In the genomic region with DNA sequence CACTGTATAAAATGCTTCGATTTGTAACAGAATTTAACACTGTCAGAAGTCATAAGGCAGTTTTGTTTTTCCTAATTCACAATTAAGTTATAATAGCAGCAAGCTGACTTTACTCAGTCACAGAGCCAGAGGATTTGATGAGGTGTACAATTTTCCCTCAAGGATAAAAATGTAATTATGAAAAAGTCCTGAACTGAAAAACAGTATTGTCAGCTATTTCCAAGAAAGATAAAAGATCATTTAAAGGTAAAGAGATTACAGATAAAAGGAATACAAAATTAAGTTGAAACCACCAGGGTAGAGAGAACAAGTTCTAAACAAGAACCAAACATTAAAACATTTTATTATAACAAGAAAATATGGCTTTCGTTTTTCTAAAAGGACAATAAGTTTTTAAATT, we compare ENCODE assay signal across 15 cellular contexts.
DNase-seq lines count a peak whose midpoint lies in the region; ATAC-seq, FAIRE-seq and TF ChIP-seq lines count a peak whose summit lies in the region.
"Had no signal": no experiment of that assay in that cellular context is flagged by ENCODE, and none has a peak within 500 bp of the region (broad histone marks: within the 10 kb centered on the region; RNA-seq: fewer than 3 reads in every experiment).

No MANE protein-coding gene starts in this region.

- intact Hi-C loops in MCF 10A (cut with micrococcal nuclease) (loop anchor here (1.0 kb wide), 1 partner anchor 115 kb away; no protein-coding TSS in a partner anchor), mammary epithelial cell (cut with micrococcal nuclease) (no loop called here), Right ventricle myocardium inferior (cut with DNase I) (no loop called here)

- no peak overlapping the region for H3K14ac ChIP-seq in mesenchymal stem cell (ENCODE audit: low read length in 2 of 2)

- no peak overlapping the region for H3K4ac ChIP-seq in mesenchymal stem cell (ENCODE audit: low read depth in 1 of 2, low read length in 2 of 2)

- H2BK5ac ChIP-seq in mesenchymal stem cell (ENCODE audit: low read depth, low read length, poor library complexity, severe bottlenecking): no peak overlapping the region

- H3K27ac ChIP-seq in mammary epithelial cell (ENCODE audit: insufficient read depth, low read depth, low read length): no peak overlapping the region
- peak overlapping the region; percentile 56 for H3K27ac ChIP-seq in astrocyte (ENCODE audit: low read depth, low read length)
- H3K27ac ChIP-seq in mesenchymal stem cell (ENCODE audit: low read length, poor library complexity, severe bottlenecking): no peak overlapping the region
- H3K27ac ChIP-seq: 22Rv1; BLaER1 treated with 17β-estradiol and CSF1 and Interleukin-3, amounts not matched to agents 10 nM and 100 nM had no signal

- H3K36me3 Mint-ChIP-seq in MCF 10A (ENCODE audit: insufficient read depth, unreplicated experiment) (no peaks in the 10 kb centered on the region), astrocyte (ENCODE audit: low read depth, unreplicated experiment) (no peaks in the 10 kb centered on the region)
- H3K36me3 Mint-ChIP-seq: CD4-positive, CD25-positive, alpha-beta regulatory T cell had no signal

- DNase-seq in MCF 10A (ENCODE audit: unreplicated experiment) (no peak), mammary epithelial cell (no peak), astrocyte (ENCODE audit: low read depth) (no peak), mesenchymal stem cell (no peak), GM13977 (ENCODE audit: low spot score) (no peak), Right ventricle myocardium inferior (ENCODE audit: missing footprints) (no peak), NCI-H1048 (lab: John Stamatoyannopoulos, UW) (no peak)
- DNase-seq: ACHN; CD4-positive, CD25-positive, alpha-beta regulatory T cell; DMS53; GF-D8; H7 had no signal

- no peak for ATAC-seq in Right ventricle myocardium inferior
- ATAC-seq: GM23338 had no signal

- H3K9ac ChIP-seq in mammary epithelial cell (ENCODE audit: insufficient read depth, low read length) (no peak overlapping the region), astrocyte (ENCODE audit: low read length) (peak overlapping the region; percentile 53), mesenchymal stem cell (ENCODE audit: low read length) (peak overlapping the region; percentile 75)
- H3K9ac ChIP-seq: BLaER1 treated with 17β-estradiol and CSF1 and Interleukin-3, amounts not matched to agents 10 nM and 100 nM had no signal

- no peak for FAIRE-seq in astrocyte (lab: Jason Lieb, UNC)

- no peaks in the 10 kb centered on the region for H3K27me3 ChIP-seq in mammary epithelial cell (ENCODE audit: insufficient read depth, low read length)
- H3K27me3 ChIP-seq in astrocyte (ENCODE audit: insufficient read depth, low read length): no peaks in the 10 kb centered on the region
- no peaks in the 10 kb centered on the region for H3K27me3 ChIP-seq in mesenchymal stem cell (ENCODE audit: control insufficient read depth in 1 of 2, insufficient read depth in 1 of 2, low read length in 2 of 2)
- H3K27me3 ChIP-seq: BLaER1 treated with 17β-estradiol and CSF1 and Interleukin-3, amounts not matched to agents 10 nM and 100 nM had no signal

- no peak overlapping the region for H2BK15ac ChIP-seq in mesenchymal stem cell (ENCODE audit: low read depth, poor library complexity, severe bottlenecking)

- no peak overlapping the region for H3K18ac ChIP-seq in mesenchymal stem cell (ENCODE audit: low read depth in 1 of 2, low read length in 2 of 2)

- no peak overlapping the region for H4K91ac ChIP-seq in mesenchymal stem cell (ENCODE audit: low read length)

- H3K4me1 Mint-ChIP-seq in MCF 10A (ENCODE audit: insufficient read depth, unreplicated experiment) (peaks cover 14% of the 10 kb centered on the region), astrocyte (ENCODE audit: low read depth, unreplicated experiment) (peaks cover 14% of the 10 kb centered on the region)
- H3K4me1 Mint-ChIP-seq: CD4-positive, CD25-positive, alpha-beta regulatory T cell; GM23338 had no signal

- H3K4me3 Mint-ChIP-seq in MCF 10A (ENCODE audit: unreplicated experiment): no peak overlapping the region
- no peak overlapping the region for H3K4me3 Mint-ChIP-seq in astrocyte (ENCODE audit: unreplicated experiment)
- H3K4me3 Mint-ChIP-seq: CD4-positive, CD25-positive, alpha-beta regulatory T cell; GM23338 had no signal

- in situ Hi-C loops in mammary epithelial cell (cut with MboI; ENCODE audit: low sequenced_read_pairs in 2 of 2): no loop called here
- in situ Hi-C loops in GM13977 (cut with MboI; ENCODE audit: low pct_unique_long_range_greater_than_20kb, low sequenced_read_pairs, unreplicated experiment): no loop called here

- H2AFZ ChIP-seq in mammary epithelial cell (ENCODE audit: low read depth, low read length) (no peak overlapping the region), astrocyte (ENCODE audit: low read depth, low read length) (no peak overlapping the region), mesenchymal stem cell (ENCODE audit: low read depth, low read length) (no peak overlapping the region)
- H2AFZ ChIP-seq: GM23338 had no signal

- dilution Hi-C loops in mammary epithelial cell (cut with HindIII; ENCODE audit: low sequenced_read_pairs): no loop called here

- no peak overlapping the region for H2BK120ac ChIP-seq in mesenchymal stem cell (ENCODE audit: low read depth, low read length)

- H3K4me3 ChIP-seq in mammary epithelial cell (replicated peaks in 1 of 3; ENCODE audit: insufficient read depth in 1 of 3, low read depth in 2 of 3, low read length in 3 of 3): no peak overlapping the region
- H3K4me3 ChIP-seq in astrocyte (ENCODE audit: insufficient read depth, low read depth, low read length): no peak overlapping the region
- H3K4me3 ChIP-seq in mesenchymal stem cell (ENCODE audit: insufficient read depth in 1 of 2, low read depth in 1 of 2, low read length in 2 of 2): no peak overlapping the region
- H3K4me3 ChIP-seq: BLaER1 treated with 17β-estradiol and CSF1 and Interleukin-3, amounts not matched to agents 10 nM and 100 nM; GM23338 had no signal

- H3K79me2 ChIP-seq in mammary epithelial cell (ENCODE audit: insufficient read depth, low read length): no peaks in the 10 kb centered on the region
- no peaks in the 10 kb centered on the region for H3K79me2 ChIP-seq in astrocyte (ENCODE audit: insufficient read depth, low read length)

- no peak overlapping the region for H2BK12ac ChIP-seq in mesenchymal stem cell (ENCODE audit: low read length in 2 of 2)

- peak overlapping the region; percentile 94 for H3K27ac Mint-ChIP-seq in MCF 10A (ENCODE audit: low read depth, unreplicated experiment)
- H3K27ac Mint-ChIP-seq in astrocyte (ENCODE audit: unreplicated experiment): no peak overlapping the region
- H3K27ac Mint-ChIP-seq: CD4-positive, CD25-positive, alpha-beta regulatory T cell; GM23338 had no signal

- H3K23ac ChIP-seq in mesenchymal stem cell (ENCODE audit: low read length in 2 of 2): no peak overlapping the region

- no peaks in the 10 kb centered on the region for H3K4me1 ChIP-seq in mammary epithelial cell (ENCODE audit: insufficient read depth, low read length)
- H3K4me1 ChIP-seq in astrocyte (ENCODE audit: insufficient read depth, low read length): no peaks in the 10 kb centered on the region
- H3K4me1 ChIP-seq in mesenchymal stem cell (ENCODE audit: control insufficient read depth, insufficient read depth, low read depth, low read length): peaks cover 2% of the 10 kb centered on the region
- H3K4me1 ChIP-seq: BLaER1 treated with 17β-estradiol and CSF1 and Interleukin-3, amounts not matched to agents 10 nM and 100 nM had no signal

- POLR2A ChIA-PET in MCF 10A (lab: Yijun Ruan, JAX): interaction anchor here (0.6 kb wide), 1 partner anchor 312 kb away, joined by 3 read pairs; no protein-coding TSS in a partner anchor

- H3K36me3 ChIP-seq in mammary epithelial cell (ENCODE audit: insufficient read depth, low read length) (no peaks in the 10 kb centered on the region), astrocyte (ENCODE audit: insufficient read depth, low read length) (no peaks in the 10 kb centered on the region), mesenchymal stem cell (ENCODE audit: control insufficient read depth in 1 of 2, insufficient read depth in 2 of 2, low read depth in 1 of 2, low read length in 2 of 2) (no peaks in the 10 kb centered on the region)
- H3K36me3 ChIP-seq: BLaER1 treated with 17β-estradiol and CSF1 and Interleukin-3, amounts not matched to agents 10 nM and 100 nM had no signal

- no TSS peak for BruUV-seq in MCF 10A (replicated peaks; lab: Mats Ljungman, UMichigan)
- BruUV-seq in mammary epithelial cell (replicated peaks; lab: Mats Ljungman, UMichigan): no TSS peak

- CTCF ChIA-PET in MCF 10A (lab: Yijun Ruan, JAX): interaction anchor here (0.6 to 0.7 kb wide), 3 partner anchors 22 to 946 kb away, joined by 3 to 5 read pairs (median 3); no protein-coding TSS in a partner anchor
- CTCF ChIA-PET in mammary epithelial cell (lab: Charles Lee; ENCODE audit: low non-redundant PET): no interaction called here

- H4K20me1 ChIP-seq in mammary epithelial cell (ENCODE audit: insufficient read depth, low read length) (no peaks in the 10 kb centered on the region), astrocyte (ENCODE audit: insufficient read depth, low read length) (no peaks in the 10 kb centered on the region)
- H4K20me1 ChIP-seq: BLaER1 treated with 17β-estradiol and CSF1 and Interleukin-3, amounts not matched to agents 10 nM and 100 nM had no signal

- H4K8ac ChIP-seq in mesenchymal stem cell (ENCODE audit: low read length): no peak overlapping the region

- no peaks in the 10 kb centered on the region for H3K79me1 ChIP-seq in mesenchymal stem cell (replicated peaks; ENCODE audit: low read length, poor library complexity, severe bottlenecking)

- H3K9me3 ChIP-seq in mammary epithelial cell (replicated peaks; ENCODE audit: insufficient read depth, low read length) (peaks cover 21% of the 10 kb centered on the region), astrocyte (ENCODE audit: insufficient read depth, low read depth, low read length) (no peaks in the 10 kb centered on the region), mesenchymal stem cell (ENCODE audit: control insufficient read depth, low read length) (no peaks in the 10 kb centered on the region)
- H3K9me3 ChIP-seq: BLaER1 treated with 17β-estradiol and CSF1 and Interleukin-3, amounts not matched to agents 10 nM and 100 nM had no signal

- peaks cover 4% of the 10 kb centered on the region for H3K9me3 Mint-ChIP-seq in MCF 10A (ENCODE audit: unreplicated experiment)
- no peaks in the 10 kb centered on the region for H3K9me3 Mint-ChIP-seq in astrocyte (ENCODE audit: unreplicated experiment)
- H3K9me3 Mint-ChIP-seq: GM23338 had no signal

- no peak for TF ChIP-seq CTCF in MCF 10A (IDR thresholded peaks at IDR 0.05; ENCODE audit: unreplicated experiment)
- TF ChIP-seq CTCF in mammary epithelial cell (conservative IDR thresholded peaks at IDR 0.05 in 1 of 2, IDR thresholded peaks at IDR 0.05 in 1 of 2; ENCODE audit: extremely low read depth in 1 of 2, insufficient read depth in 1 of 2, low read depth in 1 of 2, low read length in 2 of 2): no peak
- no peak for TF ChIP-seq CTCF in astrocyte (IDR thresholded peaks at IDR 0.05; ENCODE audit: insufficient read depth, low read depth, low read length)
- TF ChIP-seq CTCF in GM13977 (IDR thresholded peaks at IDR 0.05; ENCODE audit: extremely low read depth, insufficient read depth, missing control alignments): no peak

- 11% methylated on average over 2 of the region's 2 CpGs for WGBS in mammary epithelial cell (ENCODE audit: low coverage, missing lambda C conversion rate)
- WGBS in mesenchymal stem cell: 100% methylated on average over 1 of the region's 2 CpGs

- H3K4me2 ChIP-seq in mammary epithelial cell (ENCODE audit: insufficient read depth, low read depth, low read length) (no peak overlapping the region), astrocyte (ENCODE audit: low read length) (peak overlapping the region; percentile 54), mesenchymal stem cell (ENCODE audit: low read length, poor library complexity, severe bottlenecking) (no peak overlapping the region)
- H3K4me2 ChIP-seq: BLaER1 treated with 17β-estradiol and CSF1 and Interleukin-3, amounts not matched to agents 10 nM and 100 nM; GM23338 had no signal

- H2AK5ac ChIP-seq in mesenchymal stem cell (ENCODE audit: low read length, severe bottlenecking): no peak overlapping the region

- H3K27me3 Mint-ChIP-seq in MCF 10A (ENCODE audit: insufficient read depth, unreplicated experiment): no peaks in the 10 kb centered on the region
- peaks cover 2% of the 10 kb centered on the region for H3K27me3 Mint-ChIP-seq in astrocyte (ENCODE audit: low read depth, unreplicated experiment)
- H3K27me3 Mint-ChIP-seq: CD4-positive, CD25-positive, alpha-beta regulatory T cell had no signal
